ENCODE assay signal across 8 cellular contexts in the genomic region with DNA sequence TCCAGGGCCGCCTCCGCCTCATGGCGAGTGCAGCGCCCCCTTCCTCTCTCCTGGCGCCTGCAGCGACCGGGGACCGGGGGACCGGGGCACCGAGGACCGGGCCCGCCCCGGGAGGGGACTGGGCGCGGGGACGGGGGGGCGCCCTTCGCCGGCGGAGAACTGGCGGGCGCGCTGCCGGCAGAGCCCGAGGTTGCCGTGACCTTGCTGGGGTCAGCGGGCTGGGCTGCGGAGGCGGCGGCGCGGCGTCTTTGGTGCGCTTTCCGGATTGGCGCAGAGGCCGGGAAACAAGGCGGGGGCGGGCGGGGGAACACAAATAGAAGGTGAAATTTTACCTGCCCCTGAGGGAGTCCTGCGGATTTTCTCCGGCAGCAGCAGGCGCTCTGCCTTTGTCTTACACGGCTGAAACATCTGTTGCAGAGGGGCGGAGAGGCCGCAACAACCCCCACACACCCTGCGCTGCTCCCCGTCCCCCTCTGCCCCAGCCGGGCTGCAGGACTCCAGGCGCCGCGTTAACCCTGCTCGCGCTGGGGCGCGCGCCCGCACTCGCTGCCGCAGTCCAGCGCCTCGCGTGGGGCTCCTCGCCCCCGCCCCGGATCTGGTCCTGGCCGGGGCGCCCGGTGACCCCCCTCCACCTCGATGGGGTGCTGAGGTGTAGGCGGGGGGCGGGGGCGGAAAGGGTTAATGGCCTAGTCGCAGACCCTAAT. TPM values are rescaled to one million over a fixed set of nuclear protein-coding genes. Genes with fewer than 3 reads are reported as not detected.
A peak's percentile ranks its signal among the peaks of the same experiment; 100 is the strongest.
DNase-seq lines count a peak whose midpoint lies in the region; ATAC-seq and TF ChIP-seq lines count a peak whose summit lies in the region.

No MANE protein-coding gene starts in this region.

- no peaks in the 10 kb centered on the region for H3K9me3 ChIP-seq in tibial artery

- no peaks in the 10 kb centered on the region for H3K9me2 ChIP-seq in GM23338 (ENCODE audit: insufficient read depth)

- peak overlapping the region; percentile 99 for H3K4me2 ChIP-seq in GM23338

- H3K4me3 ChIP-seq in BJ (ENCODE audit: low read depth, low read length) (peak overlapping the region; percentile 32), GM23338 (peak overlapping the region; percentile 87), fibroblast of the aortic adventitia (ENCODE audit: low read depth, low read length) (peak overlapping the region; percentile 50), tibial artery (peak overlapping the region; percentile 50 to 58)

- H3K27me3 Mint-ChIP-seq in GM23338 (ENCODE audit: insufficient read depth, low read depth, poor library complexity) (peaks cover 41% of the 10 kb centered on the region), neural crest cell (ENCODE audit: low read depth) (peaks cover 6% of the 10 kb centered on the region)

- no peaks in the 10 kb centered on the region for H4K20me1 ChIP-seq in GM23338 (replicated peaks; ENCODE audit: insufficient read depth)

- H3K27me3 ChIP-seq in BJ (ENCODE audit: control insufficient read depth, insufficient read depth, low read length) (no peaks in the 10 kb centered on the region), GM23338 (ENCODE audit: insufficient read depth) (peaks cover 55% of the 10 kb centered on the region), tibial artery (no peaks in the 10 kb centered on the region)

- H3K27ac Mint-ChIP-seq in GM23338 (no peak overlapping the region), neural crest cell (ENCODE audit: unreplicated experiment) (no peak overlapping the region)

- peak overlapping the region; percentile 85 for H2AFZ ChIP-seq in GM23338

- DNase-seq in BJ (ENCODE audit: low read depth) (no peak), GM23338 (ENCODE audit: low spot score) (peak; percentile 89), NCI-H510A treated with DMSO at 0.1 percent for 48 hours (lab: John Stamatoyannopoulos, UW) (peak; percentile 52), activated T-helper 1 cell treated with Interleukin-2 at 50 U/mL for 16 hours (ENCODE audit: low read depth) (peak; percentile 36), fibroblast of the aortic adventitia (ENCODE audit: low read depth) (no peak), neural crest cell (ENCODE audit: low read depth, low spot score) (peak; percentile 33), tibial artery (peak in 1 of 2 donors; percentile 79)

- peak; percentile 30 for ATAC-seq in GM23338
- no peak for ATAC-seq in HG02938 (IDR thresholded peaks at IDR 0.05; ENCODE audit: unreplicated experiment)

- H3K4me1 Mint-ChIP-seq in GM23338 (peaks cover 48% of the 10 kb centered on the region), neural crest cell (peaks cover 56% of the 10 kb centered on the region)

- H3K4me3 Mint-ChIP-seq in GM23338 (peak overlapping the region; percentile 77), neural crest cell (peak overlapping the region; percentile 67)

- intact Hi-C loops in tibial artery (cut with DNase I; ENCODE audit: low total_unique reads) = loop anchor here (5.0 to 10.0 kb wide), 2 partner anchors 98 to 304 kb away; a partner anchor contains a TSS

- H3K79me2 ChIP-seq in GM23338 (replicated peaks; ENCODE audit: insufficient read depth) = no peaks in the 10 kb centered on the region

- H3K9me3 Mint-ChIP-seq in GM23338 (no peaks in the 10 kb centered on the region), neural crest cell (no peaks in the 10 kb centered on the region)

- H3K36me3 ChIP-seq in BJ (ENCODE audit: control insufficient read depth, insufficient read depth, low read length) = no peaks in the 10 kb centered on the region
- H3K36me3 ChIP-seq in GM23338 (ENCODE audit: insufficient read depth) = no peaks in the 10 kb centered on the region
- no peaks in the 10 kb centered on the region for H3K36me3 ChIP-seq in tibial artery

- H3K36me3 Mint-ChIP-seq in GM23338 (ENCODE audit: low read depth) = no peaks in the 10 kb centered on the region
- H3K36me3 Mint-ChIP-seq in neural crest cell (ENCODE audit: low read depth) = no peaks in the 10 kb centered on the region

- H3K4me1 ChIP-seq in GM23338 (ENCODE audit: insufficient read depth) (peaks cover 41% of the 10 kb centered on the region), tibial artery (peaks cover 13 to 62% (median 47%) of the 10 kb centered on the region in 4 donors)

- H3K27ac ChIP-seq in GM23338 (ENCODE audit: low read depth) (no peak overlapping the region), tibial artery (peak overlapping the region; percentile 70 to 82)

- TF ChIP-seq CTCF in BJ (IDR thresholded peaks at IDR 0.05; ENCODE audit: insufficient read depth, low read depth, low read length) (no peak), GM23338 (conservative IDR thresholded peaks at IDR 0.05; ENCODE audit: low read depth in 2 of 2) (peak; percentile 43 to 45), fibroblast of the aortic adventitia (IDR thresholded peaks at IDR 0.05; ENCODE audit: insufficient read depth, low read length) (no peak), neural crest cell (conservative IDR thresholded peaks at IDR 0.05) (peak; percentile 44), tibial artery (IDR thresholded peaks at IDR 0.05) (no peak)

- CTCF ChIA-PET in BJ (lab: Yijun Ruan, JAX) = interaction anchor here (1.3 kb wide), 1 partner anchor 11 kb away, joined by 5 read pairs; no protein-coding TSS in a partner anchor

- POLR2A ChIA-PET in BJ (lab: Charles Lee) = no interaction called here

- H3F3A ChIP-seq in GM23338 (replicated peaks; ENCODE audit: low read depth) = peaks cover 27% of the 10 kb centered on the region; the same call in 1 of the 2 replicates

TF ChIP-seq in GM23338, 12 proteins besides CTCF, POLR2A, EP300 and RAD21:
- peak; percentile 27 for TF ChIP-seq EZH2 (IDR thresholded peaks at IDR 0.05; ENCODE audit: low read depth, unreplicated experiment)
- TF ChIP-seq, protein P1, sequence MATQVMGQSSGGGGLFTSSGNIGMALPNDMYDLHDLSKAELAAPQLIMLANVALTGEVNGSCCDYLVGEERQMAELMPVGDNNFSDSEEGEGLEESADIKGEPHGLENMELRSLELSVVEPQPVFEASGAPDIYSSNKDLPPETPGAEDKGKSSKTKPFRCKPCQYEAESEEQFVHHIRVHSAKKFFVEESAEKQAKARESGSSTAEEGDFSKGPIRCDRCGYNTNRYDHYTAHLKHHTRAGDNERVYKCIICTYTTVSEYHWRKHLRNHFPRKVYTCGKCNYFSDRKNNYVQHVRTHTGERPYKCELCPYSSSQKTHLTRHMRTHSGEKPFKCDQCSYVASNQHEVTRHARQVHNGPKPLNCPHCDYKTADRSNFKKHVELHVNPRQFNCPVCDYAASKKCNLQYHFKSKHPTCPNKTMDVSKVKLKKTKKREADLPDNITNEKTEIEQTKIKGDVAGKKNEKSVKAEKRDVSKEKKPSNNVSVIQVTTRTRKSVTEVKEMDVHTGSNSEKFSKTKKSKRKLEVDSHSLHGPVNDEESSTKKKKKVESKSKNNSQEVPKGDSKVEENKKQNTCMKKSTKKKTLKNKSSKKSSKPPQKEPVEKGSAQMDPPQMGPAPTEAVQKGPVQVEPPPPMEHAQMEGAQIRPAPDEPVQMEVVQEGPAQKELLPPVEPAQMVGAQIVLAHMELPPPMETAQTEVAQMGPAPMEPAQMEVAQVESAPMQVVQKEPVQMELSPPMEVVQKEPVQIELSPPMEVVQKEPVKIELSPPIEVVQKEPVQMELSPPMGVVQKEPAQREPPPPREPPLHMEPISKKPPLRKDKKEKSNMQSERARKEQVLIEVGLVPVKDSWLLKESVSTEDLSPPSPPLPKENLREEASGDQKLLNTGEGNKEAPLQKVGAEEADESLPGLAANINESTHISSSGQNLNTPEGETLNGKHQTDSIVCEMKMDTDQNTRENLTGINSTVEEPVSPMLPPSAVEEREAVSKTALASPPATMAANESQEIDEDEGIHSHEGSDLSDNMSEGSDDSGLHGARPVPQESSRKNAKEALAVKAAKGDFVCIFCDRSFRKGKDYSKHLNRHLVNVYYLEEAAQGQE (IDR thresholded peaks at IDR 0.05; ENCODE audit: unreplicated experiment) = no peak
TF ChIP-seq in GM23338: peak in this region for 1.

RNA-seq across cellular contexts. Expression of a gene that starts 53.5 kb away (rescaled TPM):
- polyA plus RNA-seq in BJ (2011; rRNA removed) (14.2 and 27.7 TPM in 2 replicates), GM23338 (2016; fragmentation: Nextera tagmentation; extraction: Ambion mirVana) (39.6 and 43.7 TPM in 2 replicates)
- 21.8 and 36.8 TPM in 2 replicates for polyA minus RNA-seq in BJ (2011; rRNA and poly(A)+ RNA removed)
- total RNA-seq in GM23338 (2014; rRNA removed; shearing (Covaris generic)) = 77.7 and 85.3 TPM in 2 replicates
- total RNA-seq in fibroblast of the aortic adventitia (ENCODE audit: low replicate concordance) (48.7 and 82.1 TPM in 2 replicates), neural crest cell (128 and 132 TPM in 2 replicates)

Comparison
In these comparisons a context has a peak if more than half of its experiments do, and no peak if none do; other contexts are left out.
1. DNase-seq: peak in GM23338 (single experiment), NCI-H510A treated with DMSO at 0.1 percent for 48 hours (single experiment), activated T-helper 1 cell treated with Interleukin-2 at 50 U/mL for 16 hours (single experiment) and neural crest cell (single experiment); none in BJ (single experiment) and fibroblast of the aortic adventitia (single experiment).
2. H3K4me3 ChIP-seq: peak in every context shown above with its lines; median percentile 87 in GM23338; 54 in tibial artery; 50 in fibroblast of the aortic adventitia; 32 in BJ.
3. CTCF ChIP-seq: peak in GM23338 (2 of 2) and neural crest cell (single experiment); none in BJ (single experiment), fibroblast of the aortic adventitia (single experiment) and tibial artery (0 of 2).